In the genomic region with DNA sequence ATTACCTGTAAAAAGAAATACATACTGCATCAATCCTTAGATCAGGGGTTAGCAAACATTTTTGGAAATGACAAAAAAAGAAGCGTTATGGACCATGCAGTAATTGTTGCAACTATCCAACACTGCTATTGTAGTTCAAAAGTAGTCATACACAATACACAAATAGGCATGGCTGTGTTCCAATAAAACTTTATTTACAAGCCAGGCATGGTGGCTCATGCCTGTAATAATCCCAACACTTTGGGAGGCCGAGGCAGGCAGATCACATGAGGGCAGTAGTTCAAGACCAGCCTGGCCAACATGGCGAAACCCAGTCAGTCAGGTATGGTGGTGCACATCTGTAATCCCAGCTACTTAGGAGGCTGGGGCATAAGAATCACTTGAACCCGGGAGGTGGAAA, we compare ENCODE assay signal across 2 cellular contexts.
TF ChIP-seq lines count a peak whose summit lies in the region.

No MANE protein-coding gene starts in this region.

TF ChIP-seq in HepG2, 621 proteins besides CTCF, POLR2A, EP300 and RAD21:
- TF ChIP-seq CAMTA2 (CRISPR knock-in tag; IDR thresholded peaks at IDR 0.05; ENCODE audit: borderline replicate concordance), result no peak
- TF ChIP-seq, protein P1, sequence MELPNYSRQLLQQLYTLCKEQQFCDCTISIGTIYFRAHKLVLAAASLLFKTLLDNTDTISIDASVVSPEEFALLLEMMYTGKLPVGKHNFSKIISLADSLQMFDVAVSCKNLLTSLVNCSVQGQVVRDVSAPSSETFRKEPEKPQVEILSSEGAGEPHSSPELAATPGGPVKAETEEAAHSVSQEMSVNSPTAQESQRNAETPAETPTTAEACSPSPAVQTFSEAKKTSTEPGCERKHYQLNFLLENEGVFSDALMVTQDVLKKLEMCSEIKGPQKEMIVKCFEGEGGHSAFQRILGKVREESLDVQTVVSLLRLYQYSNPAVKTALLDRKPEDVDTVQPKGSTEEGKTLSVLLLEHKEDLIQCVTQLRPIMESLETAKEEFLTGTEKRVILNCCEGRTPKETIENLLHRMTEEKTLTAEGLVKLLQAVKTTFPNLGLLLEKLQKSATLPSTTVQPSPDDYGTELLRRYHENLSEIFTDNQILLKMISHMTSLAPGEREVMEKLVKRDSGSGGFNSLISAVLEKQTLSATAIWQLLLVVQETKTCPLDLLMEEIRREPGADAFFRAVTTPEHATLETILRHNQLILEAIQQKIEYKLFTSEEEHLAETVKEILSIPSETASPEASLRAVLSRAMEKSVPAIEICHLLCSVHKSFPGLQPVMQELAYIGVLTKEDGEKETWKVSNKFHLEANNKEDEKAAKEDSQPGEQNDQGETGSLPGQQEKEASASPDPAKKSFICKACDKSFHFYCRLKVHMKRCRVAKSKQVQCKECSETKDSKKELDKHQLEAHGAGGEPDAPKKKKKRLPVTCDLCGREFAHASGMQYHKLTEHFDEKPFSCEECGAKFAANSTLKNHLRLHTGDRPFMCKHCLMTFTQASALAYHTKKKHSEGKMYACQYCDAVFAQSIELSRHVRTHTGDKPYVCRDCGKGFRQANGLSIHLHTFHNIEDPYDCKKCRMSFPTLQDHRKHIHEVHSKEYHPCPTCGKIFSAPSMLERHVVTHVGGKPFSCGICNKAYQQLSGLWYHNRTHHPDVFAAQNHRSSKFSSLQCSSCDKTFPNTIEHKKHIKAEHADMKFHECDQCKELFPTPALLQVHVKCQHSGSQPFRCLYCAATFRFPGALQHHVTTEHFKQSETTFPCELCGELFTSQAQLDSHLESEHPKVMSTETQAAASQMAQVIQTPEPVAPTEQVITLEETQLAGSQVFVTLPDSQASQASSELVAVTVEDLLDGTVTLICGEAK (IDR thresholded peaks at IDR 0.05), result peak; percentile 34; the same call in 1 of the 2 replicates
- TF ChIP-seq, protein P1 (CRISPR knock-in tag; IDR thresholded peaks at IDR 0.05), result peak; percentile 96
- no peak for TF ChIP-seq HNRNPL (IDR thresholded peaks at IDR 0.05; ENCODE audit: low read depth, low read length)

TF ChIP-seq in GM12878, 131 proteins besides CTCF, POLR2A, EP300 and RAD21:
- no peak for TF ChIP-seq ZNF207 (IDR thresholded peaks at IDR 0.05; ENCODE audit: borderline replicate concordance)
- TF ChIP-seq RBBP5 (conservative IDR thresholded peaks at IDR 0.05), result no peak
- TF ChIP-seq, protein P2, sequence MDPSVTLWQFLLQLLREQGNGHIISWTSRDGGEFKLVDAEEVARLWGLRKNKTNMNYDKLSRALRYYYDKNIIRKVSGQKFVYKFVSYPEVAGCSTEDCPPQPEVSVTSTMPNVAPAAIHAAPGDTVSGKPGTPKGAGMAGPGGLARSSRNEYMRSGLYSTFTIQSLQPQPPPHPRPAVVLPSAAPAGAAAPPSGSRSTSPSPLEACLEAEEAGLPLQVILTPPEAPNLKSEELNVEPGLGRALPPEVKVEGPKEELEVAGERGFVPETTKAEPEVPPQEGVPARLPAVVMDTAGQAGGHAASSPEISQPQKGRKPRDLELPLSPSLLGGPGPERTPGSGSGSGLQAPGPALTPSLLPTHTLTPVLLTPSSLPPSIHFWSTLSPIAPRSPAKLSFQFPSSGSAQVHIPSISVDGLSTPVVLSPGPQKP (IDR thresholded peaks at IDR 0.05; ENCODE audit: low read depth, low read length), result no peak
- TF ChIP-seq IKZF2 (IDR thresholded peaks at IDR 0.05), result no peak
- TF ChIP-seq, protein P1 (IDR thresholded peaks at IDR 0.05; ENCODE audit: borderline replicate concordance), result peak; percentile 56; the same call in 1 of the 2 replicates
- TF ChIP-seq ZNF24 (IDR thresholded peaks at IDR 0.05), result no peak
- no peak for TF ChIP-seq POLR2AphosphoS2 (IDR thresholded peaks at IDR 0.05; ENCODE audit: low read depth, low read length)
